ENCODE assay signal across 1 cellular context in genomic region chr12:42237052-42237852, GRCh38.
A peak's percentile ranks its signal among the peaks of the same experiment; 100 is the strongest.
TF ChIP-seq lines count a peak whose summit lies in the region.

No MANE protein-coding gene starts in this region.

TF ChIP-seq in HEK293, 187 proteins besides CTCF, POLR2A, EP300 and RAD21 (continued from another document and continues in another):
- TF ChIP-seq ZBTB10 (tag by site-specific recombination; IDR thresholded peaks at IDR 0.05) (no peak), ZNF629 (tag by site-specific recombination; IDR thresholded peaks at IDR 0.05) (0 out of 2 replicates have a peak, but pooled peaks have one; percentile 10), ZNF148 (tag by site-specific recombination; IDR thresholded peaks at IDR 0.05; ENCODE audit: borderline replicate concordance) (no peak), ZNF184 (tag by site-specific recombination; IDR thresholded peaks at IDR 0.05) (no peak), ZNF792 (tag by site-specific recombination; IDR thresholded peaks at IDR 0.05) (no peak), ZFP37 (tag by site-specific recombination; IDR thresholded peaks at IDR 0.05) (peak; percentile 64; the same call in 1 of the 2 replicates), ZNF544 (tag by site-specific recombination; IDR thresholded peaks at IDR 0.05) (no peak), YY2 (tag by site-specific recombination; IDR thresholded peaks at IDR 0.05) (no peak), ZSCAN30 (tag by site-specific recombination; IDR thresholded peaks at IDR 0.05) (peak; percentile 71; the same call in 1 of the 2 replicates), ZNF76 (tag by site-specific recombination; IDR thresholded peaks at IDR 0.05; ENCODE audit: borderline replicate concordance, low read depth) (peak; percentile 58; the same call in 1 of the 2 replicates), ZBTB8A (tag by site-specific recombination; IDR thresholded peaks at IDR 0.05) (peak; percentile 53), REST (tag by site-specific recombination; IDR thresholded peaks at IDR 0.05) (no peak), ZBTB44 (tag by site-specific recombination; IDR thresholded peaks at IDR 0.05) (0 out of 2 replicates have a peak, but pooled peaks have one; percentile 4), HIC1 (tag by site-specific recombination; IDR thresholded peaks at IDR 0.05) (0 out of 2 replicates have a peak, but pooled peaks have one; percentile 59), HOXC10 (CRISPR knock-in tag; IDR thresholded peaks at IDR 0.05) (0 out of 2 replicates have a peak, but pooled peaks have one; percentile 52), ZXDB (tag by site-specific recombination; IDR thresholded peaks at IDR 0.05) (peak; percentile 22; the same call in 1 of the 2 replicates), KLF1 (tag by site-specific recombination; IDR thresholded peaks at IDR 0.05) (peak; percentile 60), ZBTB11 (tag by site-specific recombination; conservative IDR thresholded peaks at IDR 0.05; ENCODE audit: low read depth) (peak; percentile 69), KLF9 (tag by site-specific recombination; IDR thresholded peaks at IDR 0.05; ENCODE audit: low read depth) (no peak), ZNF223 (tag by site-specific recombination; IDR thresholded peaks at IDR 0.05) (no peak), IKZF3 (tag by site-specific recombination; IDR thresholded peaks at IDR 0.05) (no peak), PRDM6 (tag by site-specific recombination; IDR thresholded peaks at IDR 0.05) (peak; percentile 54), ZNF335 (tag by site-specific recombination; conservative IDR thresholded peaks at IDR 0.05) (peak; percentile 89), OSR2 (tag by site-specific recombination; IDR thresholded peaks at IDR 0.05) (no peak), ZNF2 (tag by site-specific recombination; IDR thresholded peaks at IDR 0.05) (peak; percentile 37; the same call in 1 of the 2 replicates), ZBTB26 (tag by site-specific recombination; optimal IDR thresholded peaks at IDR 0.05) (peak; percentile 76), ZBTB1 (tag by site-specific recombination; IDR thresholded peaks at IDR 0.05) (no peak), ZNF768 (tag by site-specific recombination; IDR thresholded peaks at IDR 0.05) (no peak), ZNF510 (tag by site-specific recombination; IDR thresholded peaks at IDR 0.05; ENCODE audit: insufficient replicate concordance) (no peak), ZNF529 (tag by site-specific recombination; IDR thresholded peaks at IDR 0.05; ENCODE audit: insufficient replicate concordance) (no peak), SP3 (tag by site-specific recombination; IDR thresholded peaks at IDR 0.05) (peak; percentile 77), ZBTB20 (tag by site-specific recombination; IDR thresholded peaks at IDR 0.05) (peak; percentile 97), ZNF10 (tag by site-specific recombination; IDR thresholded peaks at IDR 0.05) (peak; percentile 81; the same call in 1 of the 2 replicates)
